ENCODE assay signal across 1 cellular context in the genomic region with DNA sequence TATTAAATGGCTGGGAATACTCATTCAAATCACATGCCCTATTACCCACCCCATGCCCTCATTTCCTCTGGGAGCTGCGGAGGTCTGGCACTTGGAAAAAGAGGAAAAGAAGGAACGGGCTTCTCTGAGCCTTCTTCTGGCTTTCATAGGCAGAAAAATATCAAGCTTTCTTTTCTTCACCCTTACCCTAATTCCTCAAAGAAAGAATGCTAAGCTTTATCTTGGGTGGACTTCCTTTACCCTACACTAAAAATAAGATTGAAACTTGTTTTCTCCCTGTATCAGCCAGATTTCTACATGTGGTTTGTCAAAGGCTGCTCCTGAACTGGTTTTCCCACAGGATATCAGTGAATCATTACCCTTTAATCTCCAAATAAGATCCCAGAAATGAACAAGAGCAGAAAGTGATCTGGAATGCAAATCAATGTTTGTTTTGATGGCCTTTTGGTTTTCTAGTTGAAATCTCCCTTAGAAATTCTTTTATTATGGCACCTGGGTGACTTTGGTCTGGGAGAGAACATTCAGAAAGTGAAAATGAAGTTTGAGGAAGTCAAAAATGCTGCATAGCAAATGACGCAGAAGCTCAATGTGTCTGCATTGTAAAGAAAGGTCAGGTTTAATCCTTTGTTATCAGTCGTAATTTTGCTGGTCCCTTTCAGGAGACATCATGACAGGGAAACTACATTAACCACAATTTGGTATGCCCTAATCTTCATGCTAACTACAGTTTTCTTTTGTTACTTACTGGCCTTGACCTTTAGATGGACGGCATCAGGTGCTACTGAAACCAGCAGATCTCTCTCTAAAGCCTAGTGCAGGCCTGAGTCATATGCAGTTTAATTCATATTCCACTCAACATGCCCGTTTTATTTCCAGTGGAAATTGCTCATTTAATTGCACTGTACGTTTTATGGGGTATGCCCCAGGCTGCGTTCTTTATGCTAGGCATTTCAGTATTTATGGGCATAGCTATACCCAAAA.
TF ChIP-seq lines count a peak whose summit lies in the region.

No MANE protein-coding gene starts in this region.

TF ChIP-seq in HepG2, 621 proteins besides CTCF, POLR2A, EP300 and RAD21 (continued from another document and continues in another):
- TF ChIP-seq FOXA3 (CRISPR knock-in tag; IDR thresholded peaks at IDR 0.05) = peak; percentile 54; the same call in 1 of the 2 replicates
- TF ChIP-seq TBX3 (IDR thresholded peaks at IDR 0.05; ENCODE audit: borderline replicate concordance) = no peak; the same call in 1 of the 2 replicates
- TF ChIP-seq FOXM1 (CRISPR knock-in tag; IDR thresholded peaks at IDR 0.05) = no peak
- TF ChIP-seq IRX3 (CRISPR knock-in tag; IDR thresholded peaks at IDR 0.05; ENCODE audit: borderline replicate concordance, low read depth) = no peak
- TF ChIP-seq, protein P1, sequence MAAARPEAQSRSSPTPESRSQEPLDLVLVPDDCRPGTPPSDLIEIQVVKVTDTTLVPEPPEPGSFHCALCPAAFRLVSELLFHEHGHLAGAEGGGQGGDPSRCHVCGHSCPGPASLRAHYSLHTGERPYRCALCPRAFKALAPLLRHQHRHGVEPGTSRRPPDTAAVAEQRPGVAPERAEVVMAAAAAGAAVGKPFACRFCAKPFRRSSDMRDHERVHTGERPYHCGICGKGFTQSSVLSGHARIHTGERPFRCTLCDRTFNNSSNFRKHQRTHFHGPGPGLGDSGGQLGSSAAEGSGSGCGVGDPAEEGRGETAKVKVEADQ (CRISPR knock-in tag; IDR thresholded peaks at IDR 0.05; ENCODE audit: borderline replicate concordance) = no peak; the same call in 1 of the 2 replicates
- TF ChIP-seq ZNF337 (CRISPR knock-in tag; IDR thresholded peaks at IDR 0.05; ENCODE audit: borderline replicate concordance, low read depth) = no peak
- no peak for TF ChIP-seq DNMT1 (CRISPR knock-in tag; IDR thresholded peaks at IDR 0.05)
- no peak for TF ChIP-seq MATR3 (CRISPR knock-in tag; IDR thresholded peaks at IDR 0.05)
- no peak for TF ChIP-seq ZNF17 (CRISPR knock-in tag; IDR thresholded peaks at IDR 0.05)
- no peak for TF ChIP-seq ATM (IDR thresholded peaks at IDR 0.05; ENCODE audit: borderline replicate concordance)
- TF ChIP-seq ZNF292 (CRISPR knock-in tag; IDR thresholded peaks at IDR 0.05; ENCODE audit: borderline replicate concordance, low read depth) = 0 out of 2 replicates have a peak, but pooled peaks have one; percentile 43
- peak; percentile 77 for TF ChIP-seq FOSL2 (CRISPR knock-in tag; IDR thresholded peaks at IDR 0.05)
- TF ChIP-seq, protein P2, sequence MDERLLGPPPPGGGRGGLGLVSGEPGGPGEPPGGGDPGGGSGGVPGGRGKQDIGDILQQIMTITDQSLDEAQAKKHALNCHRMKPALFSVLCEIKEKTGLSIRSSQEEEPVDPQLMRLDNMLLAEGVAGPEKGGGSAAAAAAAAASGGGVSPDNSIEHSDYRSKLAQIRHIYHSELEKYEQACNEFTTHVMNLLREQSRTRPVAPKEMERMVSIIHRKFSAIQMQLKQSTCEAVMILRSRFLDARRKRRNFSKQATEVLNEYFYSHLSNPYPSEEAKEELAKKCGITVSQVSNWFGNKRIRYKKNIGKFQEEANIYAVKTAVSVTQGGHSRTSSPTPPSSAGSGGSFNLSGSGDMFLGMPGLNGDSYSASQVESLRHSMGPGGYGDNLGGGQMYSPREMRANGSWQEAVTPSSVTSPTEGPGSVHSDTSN (CRISPR knock-in tag; IDR thresholded peaks at IDR 0.05) = no peak
- no peak for TF ChIP-seq ZNF33A (CRISPR knock-in tag; IDR thresholded peaks at IDR 0.05; ENCODE audit: borderline replicate concordance)
- TF ChIP-seq, protein P3, sequence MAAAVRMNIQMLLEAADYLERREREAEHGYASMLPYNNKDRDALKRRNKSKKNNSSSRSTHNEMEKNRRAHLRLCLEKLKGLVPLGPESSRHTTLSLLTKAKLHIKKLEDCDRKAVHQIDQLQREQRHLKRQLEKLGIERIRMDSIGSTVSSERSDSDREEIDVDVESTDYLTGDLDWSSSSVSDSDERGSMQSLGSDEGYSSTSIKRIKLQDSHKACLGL (CRISPR knock-in tag; IDR thresholded peaks at IDR 0.05) = no peak
- TF ChIP-seq PAF1 (CRISPR knock-in tag; IDR thresholded peaks at IDR 0.05) = no peak
- TF ChIP-seq, protein P4, sequence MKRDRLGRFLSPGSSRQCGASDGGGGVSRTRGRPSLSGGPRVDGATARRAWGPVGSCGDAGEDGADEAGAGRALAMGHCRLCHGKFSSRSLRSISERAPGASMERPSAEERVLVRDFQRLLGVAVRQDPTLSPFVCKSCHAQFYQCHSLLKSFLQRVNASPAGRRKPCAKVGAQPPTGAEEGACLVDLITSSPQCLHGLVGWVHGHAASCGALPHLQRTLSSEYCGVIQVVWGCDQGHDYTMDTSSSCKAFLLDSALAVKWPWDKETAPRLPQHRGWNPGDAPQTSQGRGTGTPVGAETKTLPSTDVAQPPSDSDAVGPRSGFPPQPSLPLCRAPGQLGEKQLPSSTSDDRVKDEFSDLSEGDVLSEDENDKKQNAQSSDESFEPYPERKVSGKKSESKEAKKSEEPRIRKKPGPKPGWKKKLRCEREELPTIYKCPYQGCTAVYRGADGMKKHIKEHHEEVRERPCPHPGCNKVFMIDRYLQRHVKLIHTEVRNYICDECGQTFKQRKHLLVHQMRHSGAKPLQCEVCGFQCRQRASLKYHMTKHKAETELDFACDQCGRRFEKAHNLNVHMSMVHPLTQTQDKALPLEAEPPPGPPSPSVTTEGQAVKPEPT (CRISPR knock-in tag; IDR thresholded peaks at IDR 0.05; ENCODE audit: low read depth) = no peak
- TF ChIP-seq, protein P5, sequence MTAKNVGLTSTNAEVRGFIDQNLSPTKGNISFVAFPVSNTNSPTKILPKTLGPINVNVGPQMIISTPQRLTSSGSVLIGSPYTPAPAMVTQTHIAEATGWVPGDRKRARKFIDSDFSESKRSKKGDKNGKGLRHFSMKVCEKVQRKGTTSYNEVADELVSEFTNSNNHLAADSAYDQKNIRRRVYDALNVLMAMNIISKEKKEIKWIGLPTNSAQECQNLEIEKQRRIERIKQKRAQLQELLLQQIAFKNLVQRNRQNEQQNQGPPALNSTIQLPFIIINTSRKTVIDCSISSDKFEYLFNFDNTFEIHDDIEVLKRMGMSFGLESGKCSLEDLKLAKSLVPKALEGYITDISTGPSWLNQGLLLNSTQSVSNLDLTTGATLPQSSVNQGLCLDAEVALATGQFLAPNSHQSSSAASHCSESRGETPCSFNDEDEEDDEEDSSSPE (CRISPR knock-in tag; IDR thresholded peaks at IDR 0.05) = no peak
- no peak for TF ChIP-seq ZMAT3 (CRISPR knock-in tag; conservative IDR thresholded peaks at IDR 0.05)
- TF ChIP-seq, protein P6, sequence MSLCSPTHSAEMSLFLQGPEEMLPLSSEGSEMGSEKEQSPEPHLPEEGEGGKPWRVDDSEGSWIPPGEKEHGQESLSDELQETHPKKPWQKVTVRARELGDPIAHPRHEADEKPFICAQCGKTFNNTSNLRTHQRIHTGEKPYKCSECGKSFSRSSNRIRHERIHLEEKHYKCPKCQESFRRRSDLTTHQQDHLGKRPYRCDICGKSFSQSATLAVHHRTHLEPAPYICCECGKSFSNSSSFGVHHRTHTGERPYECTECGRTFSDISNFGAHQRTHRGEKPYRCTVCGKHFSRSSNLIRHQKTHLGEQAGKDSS (CRISPR knock-in tag; IDR thresholded peaks at IDR 0.05; ENCODE audit: borderline replicate concordance, low read depth) = no peak
- no peak for TF ChIP-seq ZNF746 (CRISPR knock-in tag; IDR thresholded peaks at IDR 0.05)
- TF ChIP-seq ZFP36L1 (CRISPR knock-in tag; IDR thresholded peaks at IDR 0.05) = no peak
- TF ChIP-seq, protein P7, sequence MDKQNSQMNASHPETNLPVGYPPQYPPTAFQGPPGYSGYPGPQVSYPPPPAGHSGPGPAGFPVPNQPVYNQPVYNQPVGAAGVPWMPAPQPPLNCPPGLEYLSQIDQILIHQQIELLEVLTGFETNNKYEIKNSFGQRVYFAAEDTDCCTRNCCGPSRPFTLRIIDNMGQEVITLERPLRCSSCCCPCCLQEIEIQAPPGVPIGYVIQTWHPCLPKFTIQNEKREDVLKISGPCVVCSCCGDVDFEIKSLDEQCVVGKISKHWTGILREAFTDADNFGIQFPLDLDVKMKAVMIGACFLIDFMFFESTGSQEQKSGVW (CRISPR knock-in tag; IDR thresholded peaks at IDR 0.05; ENCODE audit: borderline replicate concordance) = no peak
- TF ChIP-seq PHF21A (CRISPR knock-in tag; IDR thresholded peaks at IDR 0.05) = peak; percentile 27; the same call in 1 of the 2 replicates
- TF ChIP-seq POGZ (CRISPR knock-in tag; IDR thresholded peaks at IDR 0.05) = peak; percentile 46
- TF ChIP-seq, protein P8, sequence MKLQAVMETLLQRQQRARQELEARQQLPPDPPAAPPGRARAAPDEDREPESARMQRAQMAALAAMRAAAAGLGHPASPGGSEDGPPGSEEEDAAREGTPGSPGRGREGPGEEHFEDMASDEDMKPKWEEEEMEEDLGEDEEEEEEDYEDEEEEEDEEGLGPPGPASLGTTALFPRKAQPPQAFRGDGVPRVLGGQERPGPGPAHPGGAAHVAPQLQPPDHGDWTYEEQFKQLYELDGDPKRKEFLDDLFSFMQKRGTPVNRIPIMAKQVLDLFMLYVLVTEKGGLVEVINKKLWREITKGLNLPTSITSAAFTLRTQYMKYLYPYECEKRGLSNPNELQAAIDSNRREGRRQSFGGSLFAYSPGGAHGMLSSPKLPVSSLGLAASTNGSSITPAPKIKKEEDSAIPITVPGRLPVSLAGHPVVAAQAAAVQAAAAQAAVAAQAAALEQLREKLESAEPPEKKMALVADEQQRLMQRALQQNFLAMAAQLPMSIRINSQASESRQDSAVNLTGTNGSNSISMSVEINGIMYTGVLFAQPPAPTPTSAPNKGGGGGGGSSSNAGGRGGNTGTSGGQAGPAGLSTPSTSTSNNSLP (IDR thresholded peaks at IDR 0.05; ENCODE audit: low read depth, low read length) = peak; percentile 74; the same call in 1 of the 2 replicates
- TF ChIP-seq CAMTA2 (CRISPR knock-in tag; IDR thresholded peaks at IDR 0.05; ENCODE audit: borderline replicate concordance) = no peak
- no peak for TF ChIP-seq NFE2L1 (CRISPR knock-in tag; IDR thresholded peaks at IDR 0.05; ENCODE audit: borderline replicate concordance)
- TF ChIP-seq ELF1 (CRISPR knock-in tag; IDR thresholded peaks at IDR 0.05) = no peak
- TF ChIP-seq FOXK1 (CRISPR knock-in tag; IDR thresholded peaks at IDR 0.05; ENCODE audit: borderline replicate concordance, low read depth) = no peak
- TF ChIP-seq, protein P9, sequence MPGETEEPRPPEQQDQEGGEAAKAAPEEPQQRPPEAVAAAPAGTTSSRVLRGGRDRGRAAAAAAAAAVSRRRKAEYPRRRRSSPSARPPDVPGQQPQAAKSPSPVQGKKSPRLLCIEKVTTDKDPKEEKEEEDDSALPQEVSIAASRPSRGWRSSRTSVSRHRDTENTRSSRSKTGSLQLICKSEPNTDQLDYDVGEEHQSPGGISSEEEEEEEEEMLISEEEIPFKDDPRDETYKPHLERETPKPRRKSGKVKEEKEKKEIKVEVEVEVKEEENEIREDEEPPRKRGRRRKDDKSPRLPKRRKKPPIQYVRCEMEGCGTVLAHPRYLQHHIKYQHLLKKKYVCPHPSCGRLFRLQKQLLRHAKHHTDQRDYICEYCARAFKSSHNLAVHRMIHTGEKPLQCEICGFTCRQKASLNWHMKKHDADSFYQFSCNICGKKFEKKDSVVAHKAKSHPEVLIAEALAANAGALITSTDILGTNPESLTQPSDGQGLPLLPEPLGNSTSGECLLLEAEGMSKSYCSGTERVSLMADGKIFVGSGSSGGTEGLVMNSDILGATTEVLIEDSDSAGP (CRISPR knock-in tag; IDR thresholded peaks at IDR 0.05; ENCODE audit: borderline replicate concordance) = no peak
- TF ChIP-seq ZFP1 (CRISPR knock-in tag; IDR thresholded peaks at IDR 0.05) = no peak
- TF ChIP-seq SRSF1 (optimal IDR thresholded peaks at IDR 0.05; ENCODE audit: low read depth, low read length) = no peak
- TF ChIP-seq NFKB2 (CRISPR knock-in tag; IDR thresholded peaks at IDR 0.05; ENCODE audit: borderline replicate concordance) = no peak
- TF ChIP-seq ZFX (CRISPR knock-in tag; IDR thresholded peaks at IDR 0.05; ENCODE audit: low read depth) = peak; percentile 70
- no peak for TF ChIP-seq REL (CRISPR knock-in tag; conservative IDR thresholded peaks at IDR 0.05)
- TF ChIP-seq, protein P10, sequence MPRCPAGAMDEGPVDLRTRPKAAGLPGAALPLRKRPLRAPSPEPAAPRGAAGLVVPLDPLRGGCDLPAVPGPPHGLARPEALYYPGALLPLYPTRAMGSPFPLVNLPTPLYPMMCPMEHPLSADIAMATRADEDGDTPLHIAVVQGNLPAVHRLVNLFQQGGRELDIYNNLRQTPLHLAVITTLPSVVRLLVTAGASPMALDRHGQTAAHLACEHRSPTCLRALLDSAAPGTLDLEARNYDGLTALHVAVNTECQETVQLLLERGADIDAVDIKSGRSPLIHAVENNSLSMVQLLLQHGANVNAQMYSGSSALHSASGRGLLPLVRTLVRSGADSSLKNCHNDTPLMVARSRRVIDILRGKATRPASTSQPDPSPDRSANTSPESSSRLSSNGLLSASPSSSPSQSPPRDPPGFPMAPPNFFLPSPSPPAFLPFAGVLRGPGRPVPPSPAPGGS (CRISPR knock-in tag; IDR thresholded peaks at IDR 0.05) = no peak
- TF ChIP-seq ELF4 (CRISPR knock-in tag; IDR thresholded peaks at IDR 0.05; ENCODE audit: borderline replicate concordance) = no peak
- no peak for TF ChIP-seq NFYB (CRISPR knock-in tag; IDR thresholded peaks at IDR 0.05)
- no peak for TF ChIP-seq TAF15 (IDR thresholded peaks at IDR 0.05; ENCODE audit: low read depth, low read length, poor library complexity, severe bottlenecking)
- no peak for TF ChIP-seq ZSCAN21 (CRISPR knock-in tag; IDR thresholded peaks at IDR 0.05; ENCODE audit: borderline replicate concordance)
- TF ChIP-seq LCORL (IDR thresholded peaks at IDR 0.05) = no peak; the same call in 1 of the 2 replicates
- peak; percentile 61; the same call in 1 of the 2 replicates for TF ChIP-seq LCORL (CRISPR knock-in tag; IDR thresholded peaks at IDR 0.05)
- TF ChIP-seq, protein P11, sequence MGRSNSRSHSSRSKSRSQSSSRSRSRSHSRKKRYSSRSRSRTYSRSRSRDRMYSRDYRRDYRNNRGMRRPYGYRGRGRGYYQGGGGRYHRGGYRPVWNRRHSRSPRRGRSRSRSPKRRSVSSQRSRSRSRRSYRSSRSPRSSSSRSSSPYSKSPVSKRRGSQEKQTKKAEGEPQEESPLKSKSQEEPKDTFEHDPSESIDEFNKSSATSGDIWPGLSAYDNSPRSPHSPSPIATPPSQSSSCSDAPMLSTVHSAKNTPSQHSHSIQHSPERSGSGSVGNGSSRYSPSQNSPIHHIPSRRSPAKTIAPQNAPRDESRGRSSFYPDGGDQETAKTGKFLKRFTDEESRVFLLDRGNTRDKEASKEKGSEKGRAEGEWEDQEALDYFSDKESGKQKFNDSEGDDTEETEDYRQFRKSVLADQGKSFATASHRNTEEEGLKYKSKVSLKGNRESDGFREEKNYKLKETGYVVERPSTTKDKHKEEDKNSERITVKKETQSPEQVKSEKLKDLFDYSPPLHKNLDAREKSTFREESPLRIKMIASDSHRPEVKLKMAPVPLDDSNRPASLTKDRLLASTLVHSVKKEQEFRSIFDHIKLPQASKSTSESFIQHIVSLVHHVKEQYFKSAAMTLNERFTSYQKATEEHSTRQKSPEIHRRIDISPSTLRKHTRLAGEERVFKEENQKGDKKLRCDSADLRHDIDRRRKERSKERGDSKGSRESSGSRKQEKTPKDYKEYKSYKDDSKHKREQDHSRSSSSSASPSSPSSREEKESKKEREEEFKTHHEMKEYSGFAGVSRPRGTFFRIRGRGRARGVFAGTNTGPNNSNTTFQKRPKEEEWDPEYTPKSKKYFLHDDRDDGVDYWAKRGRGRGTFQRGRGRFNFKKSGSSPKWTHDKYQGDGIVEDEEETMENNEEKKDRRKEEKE (IDR thresholded peaks at IDR 0.05) = no peak
- no peak for TF ChIP-seq KAT7 (CRISPR knock-in tag; IDR thresholded peaks at IDR 0.05; ENCODE audit: borderline replicate concordance)
- TF ChIP-seq PHB2 (IDR thresholded peaks at IDR 0.05; ENCODE audit: partially characterized antibody) = no peak
- no peak for TF ChIP-seq ZBTB7A (CRISPR knock-in tag; IDR thresholded peaks at IDR 0.05)
- 0 out of 2 replicates have a peak, but pooled peaks have one; percentile 24 for TF ChIP-seq SNAI1 (CRISPR knock-in tag; IDR thresholded peaks at IDR 0.05; ENCODE audit: borderline replicate concordance)
- peak; percentile 86 for TF ChIP-seq SOX5 (CRISPR knock-in tag; IDR thresholded peaks at IDR 0.05; ENCODE audit: borderline replicate concordance)
